In the genomic region with DNA sequence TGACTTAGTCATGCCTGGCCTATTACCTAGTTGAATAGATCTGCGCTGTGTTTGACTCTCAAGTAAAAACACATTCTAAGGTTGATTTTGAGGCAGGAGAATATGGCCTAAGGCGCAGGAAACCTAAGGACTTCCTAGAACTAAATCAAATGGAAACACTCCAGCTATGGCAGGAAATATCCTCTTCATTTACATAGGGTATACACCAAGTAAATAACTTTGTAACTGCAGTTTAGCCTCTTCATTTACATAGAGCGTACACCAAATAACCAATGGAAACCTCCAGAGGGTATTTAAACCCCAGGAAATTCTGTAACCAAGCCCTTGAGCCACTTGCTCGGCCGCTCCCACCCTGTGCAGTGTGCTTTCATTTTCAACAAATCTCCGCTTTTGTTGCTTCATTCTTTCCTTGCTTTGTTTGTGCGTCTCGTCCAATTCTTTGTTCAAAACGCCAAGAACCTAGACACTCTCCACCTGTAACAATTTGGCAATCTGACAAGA, we compare ENCODE assay signal across 26 cellular contexts.
"Had no signal": no experiment of that assay in that cellular context is flagged by ENCODE, and none has a peak within 500 bp of the region (broad histone marks: within the 10 kb centered on the region; RNA-seq: fewer than 3 reads in every experiment).

No MANE protein-coding gene starts in this region.

- H3K4me3 ChIP-seq: gastrocnemius medialis, left lung, lower lobe of right lung, neural progenitor cell, psoas muscle, suprapubic skin, tibial artery had no signal

- H3K9me3 ChIP-seq: gastrocnemius medialis, left lung, lower lobe of right lung, psoas muscle, suprapubic skin, tibial artery had no signal

- H3K4me1 ChIP-seq: lower lobe of right lung, parathyroid adenoma, psoas muscle, suprapubic skin, tibial artery had no signal

- H3K79me2 ChIP-seq: parathyroid adenoma had no signal

- H3K27me3 ChIP-seq: gastrocnemius medialis, left lung, neural progenitor cell, suprapubic skin had no signal

- FAIRE-seq: astrocyte, colon, endometrium, islet of Langerhans had no signal

- H3K36me3 ChIP-seq: gastrocnemius medialis, left lung, lower lobe of right lung, neural progenitor cell, suprapubic skin, tibial artery had no signal

- H3K27ac ChIP-seq: gastrocnemius medialis, left lung, lower lobe of right lung, neural progenitor cell, parathyroid adenoma, psoas muscle, suprapubic skin, tibial artery had no signal

- ATAC-seq: gastrocnemius medialis, left lung, lower lobe of right lung, natural killer cell had no signal

- H3K9ac ChIP-seq: neural progenitor cell, parathyroid adenoma had no signal

- H2AFZ ChIP-seq: neural progenitor cell, parathyroid adenoma had no signal

- DNase-seq: activated CD4-positive, alpha-beta T cell treated with anti-CD3 and anti-CD28 coated beads for 4 hours; activated CD4-positive, alpha-beta T cell treated with anti-CD3 and anti-CD28 coated beads, Interleukin-2, amount 50 U/mL, for 48 hours; activated CD4-positive, CD25-positive, alpha-beta regulatory T cell; activated CD8-positive, alpha-beta memory T cell treated with anti-CD3 and anti-CD28 coated beads for 24 hours; activated effector memory CD4-positive, alpha-beta T cell treated with Interleukin-2 at 50 U/mL for 16 hours; activated naive CD4-positive, alpha-beta T cell treated with Interleukin-2 at 50 U/mL for 16 hours; activated naive CD8-positive, alpha-beta T cell treated with anti-CD3 and anti-CD28 coated beads, Interleukin-2, amount 10 ng/mL, durations not matched to agents 7 days and 5 days; amniotic stem cell; effector CD8-positive, alpha-beta T cell; gastrocnemius medialis; glutamatergic neuron; left lung; lower lobe of right lung; natural killer cell; occipital lobe; psoas muscle; stimulated activated CD4-positive, alpha-beta T cell treated with anti-CD3 and anti-CD28 coated beads, Interleukin-2, amount 100 ng/mL, for 24 hours; stimulated activated naive CD4-positive, alpha-beta T cell; tibial artery had no signal

- H3K4me2 ChIP-seq: neural progenitor cell had no signal
